In the genomic region with DNA sequence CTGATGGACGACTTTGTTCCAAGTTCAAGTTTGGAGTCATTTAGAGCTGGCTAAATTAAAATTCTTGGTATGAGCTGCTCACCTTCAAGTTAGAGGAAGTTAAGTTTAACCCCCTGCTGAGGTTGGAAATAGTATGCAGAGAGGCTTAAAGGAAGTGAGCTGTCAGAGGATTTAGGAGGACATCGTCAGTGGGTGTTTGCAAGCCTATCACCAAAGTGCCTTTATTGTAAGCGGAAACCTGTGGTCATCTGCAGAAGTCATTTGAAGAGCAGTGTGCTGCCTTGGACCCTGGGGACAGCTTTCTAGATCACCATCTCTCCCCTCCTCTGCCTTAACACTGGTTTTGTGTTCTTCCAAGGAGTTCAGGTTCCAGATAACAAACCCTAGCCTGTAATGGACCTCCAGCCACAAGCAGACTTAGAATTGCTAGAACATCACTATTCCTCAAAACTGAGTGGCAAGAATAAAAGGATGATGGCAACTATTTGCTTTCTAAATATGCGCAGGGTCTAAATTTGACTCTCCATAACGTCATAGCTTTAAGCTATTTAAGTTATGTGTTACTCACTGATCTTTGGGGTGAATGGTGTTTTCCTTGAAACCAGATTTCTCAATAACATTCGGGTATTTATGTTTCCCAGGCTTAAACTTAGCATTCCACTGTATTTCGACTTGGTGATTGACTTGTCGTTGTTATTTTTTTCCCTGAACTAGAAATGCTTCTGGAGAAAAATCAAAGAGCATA, we compare ENCODE assay signal across 14 cellular contexts.
A peak's percentile ranks its signal among the peaks of the same experiment; 100 is the strongest.
DNase-seq lines count a peak whose midpoint lies in the region; ATAC-seq, FAIRE-seq and TF ChIP-seq lines count a peak whose summit lies in the region.
"Had no signal": no experiment of that assay in that cellular context is flagged by ENCODE, and none has a peak within 500 bp of the region (broad histone marks: within the 10 kb centered on the region; RNA-seq: fewer than 3 reads in every experiment).

No MANE protein-coding gene starts in this region.

- WGBS in neuronal stem cell (ENCODE audit: extremely low coverage in 2 of 2, insufficient read length in 2 of 2, insufficient replicate concordance in 1 of 2), 2 donors, result no CpG with 5 or more reads among the region's 8 CpGs

- no peak overlapping the region for H3K23ac ChIP-seq in neuronal stem cell (ENCODE audit: low read depth, low read length, poor library complexity)

- DNase-seq in NOMO-1 treated with DMSO at 0.1 percent for 48 hours (lab: John Stamatoyannopoulos, UW; ENCODE audit: unreplicated experiment), result peak; percentile 96
- peak; percentile 90 to 93 for DNase-seq in fibroblast of lung (ENCODE audit: low read depth in 2 of 2)
- peak; percentile 78 for DNase-seq in skeletal muscle cell (ENCODE audit: low read depth)
- no peak for DNase-seq in neuronal stem cell (ENCODE audit: low spot score)
- no peak for DNase-seq in stimulated activated CD8-positive, alpha-beta memory T cell treated with anti-CD3 and anti-CD28 coated beads, Interleukin-4, amount 100 ng/mL, for 48 hours
- no peak for DNase-seq in RCC 7860 (ENCODE audit: low spot score)
- DNase-seq: activated CD4-positive, alpha-beta memory T cell treated with anti-CD3 and anti-CD28 coated beads for 36 hours; activated gamma-delta T cell; CD8-positive, alpha-beta T cell; central memory CD4-positive, alpha-beta T cell; Kasumi-1; Peyer's patch had no signal

- no peaks in the 10 kb centered on the region for H3K79me2 ChIP-seq in fibroblast of lung (ENCODE audit: control insufficient read depth, insufficient read depth, low read length)

- no peak overlapping the region for H3K14ac ChIP-seq in neuronal stem cell (ENCODE audit: low read length)

- H2AFZ ChIP-seq in fibroblast of lung (ENCODE audit: low read length) (no peak overlapping the region), neuronal stem cell (ENCODE audit: low read length) (no peak overlapping the region)

- H3K27me3 ChIP-seq in fibroblast of lung (ENCODE audit: control insufficient read depth, insufficient read depth, low read length), result no peaks in the 10 kb centered on the region
- no peaks in the 10 kb centered on the region for H3K27me3 ChIP-seq in neuronal stem cell (ENCODE audit: control insufficient read depth in 3 of 3, insufficient read depth in 3 of 3, low read depth in 1 of 3, low read length in 3 of 3)
- H3K27me3 ChIP-seq: Peyer's patch had no signal

- no peak overlapping the region for H2BK120ac ChIP-seq in neuronal stem cell (ENCODE audit: low read depth, low read length)

- no peak overlapping the region for H3K18ac ChIP-seq in neuronal stem cell (ENCODE audit: low read length)

- H4K91ac ChIP-seq in neuronal stem cell (ENCODE audit: low read depth, low read length, poor library complexity), result no peak overlapping the region

- H3K9me3 ChIP-seq in fibroblast of lung (ENCODE audit: control insufficient read depth, insufficient read depth, low read depth, low read length) (no peaks in the 10 kb centered on the region), neuronal stem cell (replicated peaks in 1 of 2; ENCODE audit: control insufficient read depth in 2 of 2, insufficient read depth in 1 of 2, low read depth in 1 of 2, low read length in 2 of 2) (no peaks in the 10 kb centered on the region)
- H3K9me3 ChIP-seq: Peyer's patch had no signal

- no peak for TF ChIP-seq CTCF in fibroblast of lung (conservative IDR thresholded peaks at IDR 0.05 in 1 of 2, IDR thresholded peaks at IDR 0.05 in 1 of 2; ENCODE audit: low read depth in 1 of 2, low read length in 2 of 2)

- FAIRE-seq in RCC 7860 (lab: Jason Lieb, UNC), result no peak

- no peak overlapping the region for H4K8ac ChIP-seq in neuronal stem cell (ENCODE audit: low read depth, low read length)

- H3K4me1 ChIP-seq in fibroblast of lung (ENCODE audit: control insufficient read depth, extremely low read depth, insufficient read depth, low read length), result peaks cover 6% of the 10 kb centered on the region
- no peaks in the 10 kb centered on the region for H3K4me1 ChIP-seq in neuronal stem cell (ENCODE audit: control insufficient read depth in 2 of 2, insufficient read depth in 1 of 2, low read depth in 1 of 2, low read length in 2 of 2)
- H3K4me1 ChIP-seq: Peyer's patch had no signal

- no peak overlapping the region for H3K9ac ChIP-seq in fibroblast of lung (ENCODE audit: insufficient read depth, low read length)
- H3K9ac ChIP-seq in neuronal stem cell (ENCODE audit: low read depth, low read length, poor library complexity), result no peak overlapping the region

- no peak overlapping the region for H3K4me2 ChIP-seq in fibroblast of lung (ENCODE audit: extremely low read depth, insufficient read depth, low read length)
- no peak overlapping the region for H3K4me2 ChIP-seq in neuronal stem cell (ENCODE audit: insufficient read depth, low read length, poor library complexity, severe bottlenecking)

- H3K27ac ChIP-seq in fibroblast of lung (ENCODE audit: insufficient read depth, low read length), result peak overlapping the region; percentile 33
- no peak overlapping the region for H3K27ac ChIP-seq in neuronal stem cell (replicated peaks; ENCODE audit: low read length)
- H3K27ac ChIP-seq: Peyer's patch had no signal

- H2BK12ac ChIP-seq in neuronal stem cell (ENCODE audit: low read length), result no peak overlapping the region

- H3K4ac ChIP-seq in neuronal stem cell (ENCODE audit: low read length), result no peak overlapping the region

- H3K79me1 ChIP-seq in neuronal stem cell (ENCODE audit: low read depth, low read length), result no peaks in the 10 kb centered on the region

- H2AK5ac ChIP-seq in neuronal stem cell (ENCODE audit: low read depth, low read length), result no peak overlapping the region

- ATAC-seq in GM18519 (IDR thresholded peaks at IDR 0.05; ENCODE audit: low FRiP score, unreplicated experiment) (peak; percentile 69), GM18861 (IDR thresholded peaks at IDR 0.05; ENCODE audit: unreplicated experiment) (no peak)
- ATAC-seq: CD8-positive, alpha-beta T cell had no signal

- no peak overlapping the region for H3K4me3 ChIP-seq in fibroblast of lung (replicated peaks in 1 of 4; ENCODE audit: control extremely low read depth in 1 of 4, insufficient read depth in 1 of 4, low read depth in 3 of 4, low read length in 4 of 4)
- H3K4me3 ChIP-seq in skeletal muscle cell (ENCODE audit: low read depth, low read length), result no peak overlapping the region
- H3K4me3 ChIP-seq in neuronal stem cell (ENCODE audit: low read length in 2 of 2), result no peak overlapping the region
- H3K4me3 ChIP-seq: Peyer's patch had no signal

- no peaks in the 10 kb centered on the region for H4K20me1 ChIP-seq in fibroblast of lung (ENCODE audit: control insufficient read depth, extremely low read depth, insufficient read depth, low read length)

- H3K36me3 ChIP-seq in fibroblast of lung (ENCODE audit: control insufficient read depth, insufficient read depth, low read length), result no peaks in the 10 kb centered on the region
- no peaks in the 10 kb centered on the region for H3K36me3 ChIP-seq in neuronal stem cell (replicated peaks in 1 of 2; ENCODE audit: control insufficient read depth in 2 of 2, insufficient read depth in 2 of 2, low read length in 2 of 2)
- H3K36me3 ChIP-seq: Peyer's patch had no signal

- no peak overlapping the region for H2BK5ac ChIP-seq in neuronal stem cell (ENCODE audit: low read length)

- H2BK15ac ChIP-seq in neuronal stem cell (ENCODE audit: low read length), result no peak overlapping the region

Comparison
In these comparisons a context has a peak if more than half of its experiments do, and no peak if none do; other contexts are left out.
1. DNase-seq: peak in NOMO-1 treated with DMSO at 0.1 percent for 48 hours (single experiment), fibroblast of lung (2 of 2) and skeletal muscle cell (single experiment); none in neuronal stem cell (single experiment), stimulated activated CD8-positive, alpha-beta memory T cell treated with anti-CD3 and anti-CD28 coated beads, Interleukin-4, amount 100 ng/mL, for 48 hours (single experiment) and RCC 7860 (single experiment).